Comparison of ENCODE assay signal across 14 cellular contexts in genomic region chr11:2367266-2368160, GRCh38.
"Had no signal": no experiment of that assay in that cellular context is flagged by ENCODE, and none has a peak within 500 bp of the region (broad histone marks: within the 10 kb centered on the region; RNA-seq: fewer than 3 reads in every experiment).

No MANE protein-coding gene starts in this region.

- DNase-seq: activated CD4-positive, alpha-beta memory T cell treated with anti-CD3 and anti-CD28 coated beads, Interleukin-2, amount 10 ng/mL, durations not matched to agents 7 days and 5 days; activated CD4-positive, alpha-beta T cell treated with anti-CD3 and anti-CD28 coated beads for 4 hours; activated naive CD4-positive, alpha-beta T cell treated with anti-CD3 and anti-CD28 coated beads, Interleukin-2, amount 50 U/mL, for 16 hours; activated T-cell treated with anti-CD3 and anti-CD28 coated beads, Interleukin-2, amount 50 U/mL, for 24 hours; effector memory CD4-positive, alpha-beta T cell; foreskin keratinocyte; nephron progenitor cell; stimulated activated CD4-positive, alpha-beta T cell treated with anti-CD3 and anti-CD28 coated beads, Interleukin-2, amount 100 ng/mL, for 48 hours; T-helper 2 cell; transverse colon had no signal

- H3K27me3 ChIP-seq: foreskin keratinocyte, transverse colon, vagina had no signal

- H3K9me3 ChIP-seq: transverse colon, vagina had no signal

- H3K36me3 ChIP-seq: transverse colon, vagina had no signal

- H3K27ac Mint-ChIP-seq: activated CD4-positive, alpha-beta memory T cell treated with anti-CD3 and anti-CD28 coated beads, Interleukin-2, amount 10 ng/mL, durations not matched to agents 7 days and 5 days; activated T-cell treated with anti-CD3 and anti-CD28 coated beads, Interleukin-2, amount 50 U/mL, for 24 hours; nephron progenitor cell; stimulated activated memory B cell treated with anti-CD40 and anti-IgM and Interleukin-4, amounts not matched to agents 10 μg/mL and 1 μg/mL and 100 μg/mL, for 72 hours; WTC11 had no signal

- H3K4me1 Mint-ChIP-seq: activated CD4-positive, alpha-beta memory T cell treated with anti-CD3 and anti-CD28 coated beads, Interleukin-2, amount 10 ng/mL, durations not matched to agents 7 days and 5 days; central memory CD8-positive, alpha-beta T cell; nephron progenitor cell; stimulated activated memory B cell treated with anti-CD40 and anti-IgM and Interleukin-4, amounts not matched to agents 10 μg/mL and 1 μg/mL and 100 μg/mL, for 72 hours; WTC11 had no signal

- H3K4me3 Mint-ChIP-seq: activated CD4-positive, alpha-beta memory T cell treated with anti-CD3 and anti-CD28 coated beads, Interleukin-2, amount 10 ng/mL, durations not matched to agents 7 days and 5 days; activated T-cell treated with anti-CD3 and anti-CD28 coated beads, Interleukin-2, amount 50 U/mL, for 24 hours; central memory CD8-positive, alpha-beta T cell; nephron progenitor cell; stimulated activated memory B cell treated with anti-CD40 and anti-IgM and Interleukin-4, amounts not matched to agents 10 μg/mL and 1 μg/mL and 100 μg/mL, for 72 hours; WTC11 had no signal

- H3K36me3 Mint-ChIP-seq: stimulated activated memory B cell treated with anti-CD40 and anti-IgM and Interleukin-4, amounts not matched to agents 10 μg/mL and 1 μg/mL and 100 μg/mL, for 72 hours; WTC11 had no signal

- H3K27me3 Mint-ChIP-seq: activated T-cell treated with anti-CD3 and anti-CD28 coated beads, Interleukin-2, amount 50 U/mL, for 24 hours; central memory CD8-positive, alpha-beta T cell; stimulated activated memory B cell treated with anti-CD40 and anti-IgM and Interleukin-4, amounts not matched to agents 10 μg/mL and 1 μg/mL and 100 μg/mL, for 72 hours had no signal

- H3K4me3 ChIP-seq: transverse colon, vagina had no signal

- ATAC-seq: foreskin keratinocyte; stimulated activated memory B cell treated with anti-CD40 and anti-IgM and Interleukin-4, amounts not matched to agents 10 μg/mL and 1 μg/mL and 100 μg/mL, for 72 hours; WTC11 had no signal

- H3K27ac ChIP-seq: foreskin keratinocyte, transverse colon, vagina had no signal

- H3K4me1 ChIP-seq: foreskin keratinocyte had no signal
